In the genomic region with DNA sequence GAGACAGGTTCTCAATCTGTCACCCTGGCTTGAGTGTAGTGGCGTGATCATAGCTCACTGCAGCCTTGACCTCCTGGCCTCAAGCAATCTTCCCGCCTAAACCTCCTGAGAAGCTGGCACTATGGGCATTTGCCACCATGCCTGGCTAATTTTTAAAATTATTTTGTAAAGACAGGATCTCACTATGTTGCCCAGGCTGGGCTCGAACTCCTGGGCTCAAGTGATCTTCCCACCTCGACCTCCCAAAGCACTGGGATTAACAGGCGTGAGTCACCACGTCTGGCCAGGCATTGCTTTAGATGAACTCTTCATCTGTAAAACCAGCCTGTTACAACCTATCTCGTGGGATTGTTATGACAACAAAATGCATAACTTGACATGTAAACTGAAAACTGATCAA, we compare ENCODE assay signal across 17 cellular contexts. TPM values are rescaled to one million over a fixed set of nuclear protein-coding genes. Genes with fewer than 3 reads are reported as not detected.
DNase-seq lines count a peak whose midpoint lies in the region; ATAC-seq and TF ChIP-seq lines count a peak whose summit lies in the region.
"Had no signal": no experiment of that assay in that cellular context is flagged by ENCODE, and none has a peak within 500 bp of the region (broad histone marks: within the 10 kb centered on the region; RNA-seq: fewer than 3 reads in every experiment).

No MANE protein-coding gene starts in this region.

- H3K4me3 Mint-ChIP-seq in activated naive CD8-positive, alpha-beta T cell, result peak overlapping the region; percentile 64
- no peak overlapping the region for H3K4me3 Mint-ChIP-seq in activated naive CD8-positive, alpha-beta T cell treated with anti-CD3 and anti-CD28 coated beads, Interleukin-2, amount 50 U/mL, for 24 hours
- peak overlapping the region in 4 of 7 donors; percentile 12 to 53 (median 17) for H3K4me3 Mint-ChIP-seq in CD8-positive, alpha-beta memory T cell
- peak overlapping the region; percentile 97 for H3K4me3 Mint-ChIP-seq in neural crest cell
- H3K4me3 Mint-ChIP-seq: HFFc6 had no signal

- peaks cover 30% of the 10 kb centered on the region for H3K4me1 ChIP-seq in CD8-positive, alpha-beta memory T cell (ENCODE audit: insufficient read depth, low read length)

- H3K36me3 ChIP-seq in CD8-positive, alpha-beta memory T cell (ENCODE audit: insufficient read depth, low read length), result peaks cover 25% of the 10 kb centered on the region

- no peaks in the 10 kb centered on the region for H3K27me3 ChIP-seq in CD8-positive, alpha-beta memory T cell (ENCODE audit: insufficient read depth, low read length, poor library complexity, severe bottlenecking)
- H3K27me3 ChIP-seq: Peyer's patch had no signal

- peaks cover 28% of the 10 kb centered on the region for H3K36me3 Mint-ChIP-seq in activated naive CD8-positive, alpha-beta T cell
- peaks cover 68% of the 10 kb centered on the region for H3K36me3 Mint-ChIP-seq in activated naive CD8-positive, alpha-beta T cell treated with anti-CD3 and anti-CD28 coated beads, Interleukin-2, amount 50 U/mL, for 24 hours (ENCODE audit: low read depth)
- H3K36me3 Mint-ChIP-seq in CD8-positive, alpha-beta memory T cell, result peaks cover 15 to 66% (median 21%) of the 10 kb centered on the region in 3 donors
- peaks cover 22% of the 10 kb centered on the region for H3K36me3 Mint-ChIP-seq in neural crest cell (ENCODE audit: low read depth)

- H3K9me3 Mint-ChIP-seq in activated naive CD8-positive, alpha-beta T cell (ENCODE audit: low read depth), result no peaks in the 10 kb centered on the region
- peaks cover 8% of the 10 kb centered on the region for H3K9me3 Mint-ChIP-seq in activated naive CD8-positive, alpha-beta T cell treated with anti-CD3 and anti-CD28 coated beads, Interleukin-2, amount 50 U/mL, for 24 hours
- H3K9me3 Mint-ChIP-seq in CD8-positive, alpha-beta memory T cell, result no peaks in the 10 kb centered on the region
- no peaks in the 10 kb centered on the region for H3K9me3 Mint-ChIP-seq in neural crest cell
- H3K9me3 Mint-ChIP-seq: HFFc6 had no signal

- CTCF ChIA-PET in CD8-positive, alpha-beta memory T cell (lab: Charles Lee), result interaction anchor here (1.1 kb wide), 1 partner anchor 49 kb away, joined by 3 read pairs; no protein-coding TSS in a partner anchor

- TF ChIP-seq CTCF in neural crest cell (conservative IDR thresholded peaks at IDR 0.05), result no peak

- H3K4me3 ChIP-seq in CD8-positive, alpha-beta memory T cell (ENCODE audit: low read length), result no peak overlapping the region
- H3K4me3 ChIP-seq: Peyer's patch had no signal

- POLR2A ChIA-PET in CD8-positive, alpha-beta memory T cell (lab: Charles Lee), result interaction anchor here (0.8 kb wide), 1 partner anchor 100 kb away, joined by 5 read pairs; no protein-coding TSS in a partner anchor

- no peak overlapping the region for H3K27ac Mint-ChIP-seq in activated naive CD8-positive, alpha-beta T cell
- no peak overlapping the region for H3K27ac Mint-ChIP-seq in activated naive CD8-positive, alpha-beta T cell treated with anti-CD3 and anti-CD28 coated beads, Interleukin-2, amount 50 U/mL, for 24 hours
- H3K27ac Mint-ChIP-seq in CD8-positive, alpha-beta memory T cell, result peak overlapping the region in 2 of 8 donors; percentile 25 to 32
- H3K27ac Mint-ChIP-seq in neural crest cell (ENCODE audit: unreplicated experiment), result no peak overlapping the region
- H3K27ac Mint-ChIP-seq: HFFc6 had no signal

- no peak for DNase-seq in activated naive CD8-positive, alpha-beta T cell treated with anti-CD3 and anti-CD28 coated beads, Interleukin-2, amount 50 U/mL, for 24 hours
- DNase-seq in CD8-positive, alpha-beta memory T cell, result no peak
- peak; percentile 18 for DNase-seq in amniotic epithelial cell (ENCODE audit: low read depth)
- no peak for DNase-seq in neural crest cell (ENCODE audit: low read depth, low spot score)
- DNase-seq in D341Med (ENCODE audit: low spot score), result no peak
- DNase-seq in LoVo (ENCODE audit: low spot score), result no peak
- DNase-seq: AML-193, HFFc6, MM.1S, NCI-H1105, NCI-H187, NCI-H446 treated with DMSO at 0.1 percent for 48 hours, NCI-H748 treated with DMSO at 0.1 percent for 48 hours, Peyer's patch, Right ventricle myocardium superior had no signal

- no peak overlapping the region for H3K27ac ChIP-seq in CD8-positive, alpha-beta memory T cell (ENCODE audit: low read depth, low read length)
- H3K27ac ChIP-seq: KMS-11, Peyer's patch had no signal

- H3K4me1 Mint-ChIP-seq in activated naive CD8-positive, alpha-beta T cell (ENCODE audit: low read depth), result peaks cover 61% of the 10 kb centered on the region
- peaks cover 60% of the 10 kb centered on the region for H3K4me1 Mint-ChIP-seq in activated naive CD8-positive, alpha-beta T cell treated with anti-CD3 and anti-CD28 coated beads, Interleukin-2, amount 50 U/mL, for 24 hours
- H3K4me1 Mint-ChIP-seq in CD8-positive, alpha-beta memory T cell, result peaks cover 57 to 71% (median 64%) of the 10 kb centered on the region in 3 donors
- H3K4me1 Mint-ChIP-seq in neural crest cell, result peaks cover 23% of the 10 kb centered on the region

- ATAC-seq in activated naive CD8-positive, alpha-beta T cell treated with anti-CD3 and anti-CD28 coated beads, Interleukin-2, amount 50 U/mL, for 24 hours, result no peak

- H3K27me3 Mint-ChIP-seq in activated naive CD8-positive, alpha-beta T cell, result no peaks in the 10 kb centered on the region
- H3K27me3 Mint-ChIP-seq in activated naive CD8-positive, alpha-beta T cell treated with anti-CD3 and anti-CD28 coated beads, Interleukin-2, amount 50 U/mL, for 24 hours, result peaks cover 2% of the 10 kb centered on the region
- H3K27me3 Mint-ChIP-seq in CD8-positive, alpha-beta memory T cell, result no peaks in the 10 kb centered on the region
- H3K27me3 Mint-ChIP-seq in neural crest cell (ENCODE audit: low read depth), result no peaks in the 10 kb centered on the region

- H3K9me3 ChIP-seq in CD8-positive, alpha-beta memory T cell (ENCODE audit: low read length), result no peaks in the 10 kb centered on the region
- H3K9me3 ChIP-seq: Peyer's patch had no signal

RNA-seq across cellular contexts. Expression of gene COA6, which starts 2.4 kb away (rescaled TPM):
- total RNA-seq in CD8-positive, alpha-beta memory T cell, result 10 to 100 TPM; 49.1 to 51.9 TPM
- polyA plus RNA-seq in CD8-positive, alpha-beta memory T cell, result 40.1 TPM
- total RNA-seq in neural crest cell, result 32.0 and 36.3 TPM in 2 replicates
